8 cellular contexts compared by ENCODE assay signal in genomic region chr16:58464916-58465731, GRCh38. TPM values are rescaled to one million over a fixed set of nuclear protein-coding genes. Genes with fewer than 3 reads are reported as not detected.
DNase-seq lines count a peak whose midpoint lies in the region; ATAC-seq, FAIRE-seq and TF ChIP-seq lines count a peak whose summit lies in the region.

No MANE protein-coding gene starts in this region.

- no peak overlapping the region for H4K91ac ChIP-seq in H1 (replicated peaks; ENCODE audit: insufficient read length, low read length)

- no peak overlapping the region for H4K5ac ChIP-seq in H1 (ENCODE audit: insufficient read length, low read depth, low read length)

- peak overlapping the region; percentile 28; the same call in 1 of the 2 replicates for H2AFZ ChIP-seq in H1 (ENCODE audit: low read length)

- no peak overlapping the region for H3K4me3 ChIP-seq in CD4-positive, CD25-positive, alpha-beta regulatory T cell (ENCODE audit: low read depth, low read length)
- peak overlapping the region; percentile 54 to 79 (median 60) for H3K4me3 ChIP-seq in H1 (ENCODE audit: extremely low read depth in 1 of 4, insufficient read depth in 2 of 4, low read depth in 3 of 4, low read length in 4 of 4)

- TF ChIP-seq CTCF in H1 (IDR thresholded peaks at IDR 0.05; ENCODE audit: control extremely low read depth in 1 of 3, insufficient read depth in 1 of 3, low read depth in 1 of 3, low read length in 3 of 3) (peak; percentile 48 to 59 (median 50)), nephron (IDR thresholded peaks at IDR 0.05; ENCODE audit: unreplicated experiment in 3 of 3) (no peak)

- H3K14ac ChIP-seq in H1 (ENCODE audit: insufficient read length): no peak overlapping the region

- peak overlapping the region; percentile 90 to 95 for H3K4me2 ChIP-seq in H1 (ENCODE audit: insufficient read depth in 1 of 2, low read depth in 2 of 2, low read length in 2 of 2)

- no peak overlapping the region for H3K56ac ChIP-seq in H1 (replicated peaks; ENCODE audit: insufficient read length, low read depth, low read length)

- H2BK5ac ChIP-seq in H1 (ENCODE audit: low read depth, low read length): no peak overlapping the region

- H4K8ac ChIP-seq in H1 (ENCODE audit: extremely low read depth, insufficient read depth, low read length): peak overlapping the region; percentile 63; the same call in 1 of the 2 replicates

- no peak for FAIRE-seq in H1 (lab: Jason Lieb, UNC)

- POLR2A ChIA-PET in H1 (lab: Charles Lee; ENCODE audit: partially characterized antibody): interaction anchor here (1.0 to 1.4 kb wide), 3 partner anchors 20 to 72 kb away, joined by 3 to 6 read pairs (median 3); partner anchors contain the start of gene GINS3

- H3K36me3 ChIP-seq in CD4-positive, CD25-positive, alpha-beta regulatory T cell (ENCODE audit: control insufficient read depth, insufficient read depth, low read length): no peaks in the 10 kb centered on the region
- H3K36me3 ChIP-seq in H1 (ENCODE audit: control insufficient read depth in 2 of 4, insufficient read depth in 4 of 4, low read length in 3 of 4): peaks cover 0 to 3% (median 0%) of the 10 kb centered on the region in 4 experiments; a peak in 1 of 8 replicates

- peaks cover 19% of the 10 kb centered on the region for H3K23me2 ChIP-seq in H1 (ENCODE audit: low read depth, low read length)

- no peak for ATAC-seq in CD4-positive, CD25-positive, alpha-beta regulatory T cell (ENCODE audit: low read depth in 2 of 2)
- no peak for ATAC-seq in GM19452 (IDR thresholded peaks at IDR 0.05; ENCODE audit: unreplicated experiment)
- ATAC-seq in GM18520 (IDR thresholded peaks at IDR 0.05; ENCODE audit: unreplicated experiment): no peak
- no peak for ATAC-seq in HG02870 (IDR thresholded peaks at IDR 0.05; ENCODE audit: unreplicated experiment)

- peaks cover 11% of the 10 kb centered on the region for H3K4me1 ChIP-seq in CD4-positive, CD25-positive, alpha-beta regulatory T cell (ENCODE audit: control insufficient read depth, insufficient read depth, low read length, poor library complexity, severe bottlenecking)
- peaks cover 0 to 19% (median 7%) of the 10 kb centered on the region in 4 experiments; a peak in 6 of 7 replicates for H3K4me1 ChIP-seq in H1 (replicated peaks in 1 of 4; ENCODE audit: control insufficient read depth in 3 of 4, insufficient read depth in 4 of 4, low read length in 3 of 4)

- H3K9me3 ChIP-seq in CD4-positive, CD25-positive, alpha-beta regulatory T cell (ENCODE audit: control insufficient read depth in 2 of 2, low read length in 2 of 2): no peaks in the 10 kb centered on the region
- no peaks in the 10 kb centered on the region for H3K9me3 ChIP-seq in H1 (ENCODE audit: insufficient read depth in 2 of 2, low read depth in 1 of 2, low read length in 1 of 2)

- no peak overlapping the region; a peak in 2 of 7 replicates for H3K9ac ChIP-seq in H1 (replicated peaks in 1 of 4; ENCODE audit: extremely low read depth in 1 of 4, low read depth in 3 of 4, low read length in 3 of 4)

- H3K4ac ChIP-seq in H1 (replicated peaks; ENCODE audit: insufficient read length, low read depth, low read length): no peak overlapping the region

- peaks cover 74% of the 10 kb centered on the region for H3K27me3 Mint-ChIP-seq in CD4-positive, CD25-positive, alpha-beta regulatory T cell
- peaks cover 85% of the 10 kb centered on the region for H3K27me3 Mint-ChIP-seq in nephron (ENCODE audit: low read depth)

- TF ChIP-seq RAD21 in H1 (IDR thresholded peaks at IDR 0.05 in 1 of 2, conservative IDR thresholded peaks at IDR 0.05 in 1 of 2; ENCODE audit: low read depth in 2 of 2, low read length in 2 of 2): peak; percentile 13 to 41; a peak in 1 of 4 replicates

- H3K4me1 Mint-ChIP-seq in CD4-positive, CD25-positive, alpha-beta regulatory T cell: peaks cover 0 to 5% (median 0%) of the 10 kb centered on the region in 4 donors
- peaks cover 5% of the 10 kb centered on the region for H3K4me1 Mint-ChIP-seq in nephron

- no peak overlapping the region for H2BK20ac ChIP-seq in H1 (ENCODE audit: low read length)

- DNase-seq in CD4-positive, CD25-positive, alpha-beta regulatory T cell: no peak
- DNase-seq in NCI-H460 (ENCODE audit: extremely low read depth, low read depth) (peak; percentile 15), H1 (ENCODE audit: low read depth in 1 of 2, low spot score in 2 of 2) (no peak), superior temporal gyrus (ENCODE audit: extremely low spot score) (no peak)

- CTCF ChIA-PET in H1 (lab: Charles Lee; ENCODE audit: partially characterized antibody): interaction anchor here (0.7 to 2.7 kb wide), 16 partner anchors 9 to 216 kb away, joined by 3 to 11 read pairs (median 4); no protein-coding TSS in a partner anchor

- no peaks in the 10 kb centered on the region for H3K79me2 ChIP-seq in H1 (ENCODE audit: control insufficient read depth in 1 of 2, insufficient read depth in 2 of 2, low read length in 2 of 2)

- peak overlapping the region in 3 of 4 donors; percentile 21 to 59 (median 24) for H3K4me3 Mint-ChIP-seq in CD4-positive, CD25-positive, alpha-beta regulatory T cell
- H3K4me3 Mint-ChIP-seq in nephron: peak overlapping the region; percentile 85 to 89 (median 86)

- H3K27me3 ChIP-seq in CD4-positive, CD25-positive, alpha-beta regulatory T cell (ENCODE audit: control insufficient read depth, insufficient read depth, low read length): peaks cover 8% of the 10 kb centered on the region
- H3K27me3 ChIP-seq in H1 (replicated peaks in 1 of 4; ENCODE audit: control insufficient read depth in 3 of 4, extremely low read depth in 1 of 4, insufficient read depth in 3 of 4, low read length in 3 of 4): peaks cover 27 to 54% (median 48%) of the 10 kb centered on the region in 4 experiments

- WGBS in H1 (ENCODE audit: extremely low coverage in 1 of 2, insufficient coverage in 1 of 2, insufficient read length in 1 of 2, insufficient replicate concordance in 2 of 2, low coverage in 1 of 2, low lambda C conversion rate in 2 of 2, missing lambda C conversion rate in 1 of 2), 2 experiments: 27% methylated on average over 20 of the region's 24 CpGs; no CpG with 5 or more reads in 1 of the 2 experiments

- H4K20me1 ChIP-seq in H1 (replicated peaks in 1 of 2; ENCODE audit: control insufficient read depth in 1 of 2, insufficient read depth in 2 of 2, low read length in 2 of 2): no peaks in the 10 kb centered on the region

- TF ChIP-seq POLR2A in H1 (IDR thresholded peaks at IDR 0.05; ENCODE audit: control extremely low read depth in 1 of 2, low read depth in 2 of 2, low read length in 2 of 2): no peak

- no peak overlapping the region for H2BK120ac ChIP-seq in H1 (replicated peaks; ENCODE audit: low read depth, low read length)

- H2BK15ac ChIP-seq in H1 (ENCODE audit: low read length): no peak overlapping the region

- H3K18ac ChIP-seq in H1 (ENCODE audit: extremely low read depth, low read length): peak overlapping the region; percentile 71

- H3K27ac ChIP-seq in CD4-positive, CD25-positive, alpha-beta regulatory T cell (ENCODE audit: insufficient read depth, low read length, poor library complexity, severe bottlenecking): no peak overlapping the region
- no peak overlapping the region for H3K27ac ChIP-seq in H1 (ENCODE audit: low read depth, low read length)

- no peak overlapping the region for H3K23ac ChIP-seq in H1 (ENCODE audit: insufficient read length)

- H2BK12ac ChIP-seq in H1 (ENCODE audit: low read depth, low read length): 0 out of 2 replicates have a peak overlapping the region, but pooled peaks have one; percentile 50

- peaks cover 0 to 1% (median 0%) of the 10 kb centered on the region in 7 donors for H3K9me3 Mint-ChIP-seq in CD4-positive, CD25-positive, alpha-beta regulatory T cell
- no peaks in the 10 kb centered on the region for H3K9me3 Mint-ChIP-seq in nephron

- H2AK5ac ChIP-seq in H1 (ENCODE audit: low read depth, low read length): no peak overlapping the region

- no peaks in the 10 kb centered on the region for H3K79me1 ChIP-seq in H1 (ENCODE audit: low read depth, low read length)

- H3K27ac Mint-ChIP-seq in CD4-positive, CD25-positive, alpha-beta regulatory T cell: no peak overlapping the region
- H3K27ac Mint-ChIP-seq in nephron: no peak overlapping the region

- TF ChIP-seq EP300 in H1 (IDR thresholded peaks at IDR 0.05; ENCODE audit: borderline replicate concordance in 1 of 2, low read depth in 2 of 2, low read length in 2 of 2): no peak

- H3K36me3 Mint-ChIP-seq in CD4-positive, CD25-positive, alpha-beta regulatory T cell: no peaks in the 10 kb centered on the region
- H3K36me3 Mint-ChIP-seq in nephron (ENCODE audit: low read depth): no peaks in the 10 kb centered on the region

TF ChIP-seq in H1, 55 proteins besides CTCF, POLR2A, EP300 and RAD21 (continues in another document):
- peak; percentile 76 for TF ChIP-seq TEAD4 (IDR thresholded peaks at IDR 0.05; ENCODE audit: low read depth, low read length)

RNA-seq across cellular contexts. Expression of gene NDRG4, which starts 34.8 kb away (rescaled TPM):
- total RNA-seq in CD4-positive, CD25-positive, alpha-beta regulatory T cell: 0.52 TPM
- polyA plus RNA-seq in CD4-positive, CD25-positive, alpha-beta regulatory T cell: under 1 TPM in 2 of 4 donors, not detected in 2; 0.15 to 0.40 TPM
- 9.9 and 13.3 TPM in 2 replicates for total RNA-seq in NCI-H460 (2014; rRNA removed; shearing (Covaris generic))
- 30.0 and 53.2 TPM in 2 replicates for polyA plus RNA-seq in NCI-H460 (2014; cell fraction: nucleus; rRNA removed)
- total RNA-seq in H1 (2021; fragmentation: NEBNext Ultra II Directional; extraction: Animal tissue kit (Norgen Biotek cat#: 25700)): 18.9 and 20.8 TPM in 2 replicates
- 30.9 and 45.7 TPM in 2 replicates for polyA plus RNA-seq in H1 (2011; rRNA removed)
- polyA plus RNA-seq in H1 (2011; cell fraction: cytosol; rRNA removed): 36.6 TPM
- 92.2 TPM for polyA plus RNA-seq in H1 (2011; cell fraction: nucleus; rRNA removed)
- 24.3 to 38.5 TPM (median 26.3 TPM) in 4 replicates for polyA plus RNA-seq in H1 (2012, experiment 1 of 2)
- 13.1 TPM for polyA plus RNA-seq in H1 (2012, experiment 2 of 2)
- polyA plus RNA-seq in H1 (2013, experiment 1 of 2): 14.9 TPM
- 13.9 TPM for polyA plus RNA-seq in H1 (2013, experiment 2 of 2)
- polyA minus RNA-seq in H1 (2011; rRNA and poly(A)+ RNA removed): 33.2 and 38.9 TPM in 2 replicates
- polyA minus RNA-seq in H1 (2011; cell fraction: cytosol; rRNA and poly(A)+ RNA removed): 27.0 TPM
- 34.6 TPM for polyA minus RNA-seq in H1 (2011; cell fraction: nucleus; rRNA and poly(A)+ RNA removed)

RNA-seq across cellular contexts. Expression of gene SETD6, which starts 50.2 kb away (rescaled TPM):
- total RNA-seq in CD4-positive, CD25-positive, alpha-beta regulatory T cell: 17.5 TPM
- polyA plus RNA-seq in CD4-positive, CD25-positive, alpha-beta regulatory T cell: 10 to 100 TPM in 1 of 4 donors, 1 to 10 TPM in 3; 6.3 to 11.5 (median 8.4) TPM
- total RNA-seq in NCI-H460 (2014; rRNA removed; shearing (Covaris generic)): 37.2 and 44.0 TPM in 2 replicates
- polyA plus RNA-seq in NCI-H460 (2014; cell fraction: nucleus; rRNA removed): 167 and 292 TPM in 2 replicates
- 37.0 and 40.5 TPM in 2 replicates for total RNA-seq in H1 (2021; fragmentation: NEBNext Ultra II Directional; extraction: Animal tissue kit (Norgen Biotek cat#: 25700))
- polyA plus RNA-seq in H1 (2011; rRNA removed): 25.3 and 34.1 TPM in 2 replicates
- polyA plus RNA-seq in H1 (2011; cell fraction: cytosol; rRNA removed): 40.3 TPM
- 84.0 TPM for polyA plus RNA-seq in H1 (2011; cell fraction: nucleus; rRNA removed)
- 35.9 to 46.2 TPM (median 43.6 TPM) in 4 replicates for polyA plus RNA-seq in H1 (2012, experiment 1 of 2)
- 10.2 TPM for polyA plus RNA-seq in H1 (2012, experiment 2 of 2)
- 29.8 TPM for polyA plus RNA-seq in H1 (2013, experiment 1 of 2)
- polyA plus RNA-seq in H1 (2013, experiment 2 of 2): 26.8 TPM
- 25.6 and 31.0 TPM in 2 replicates for polyA minus RNA-seq in H1 (2011; rRNA and poly(A)+ RNA removed)
- 21.4 TPM for polyA minus RNA-seq in H1 (2011; cell fraction: cytosol; rRNA and poly(A)+ RNA removed)
- polyA minus RNA-seq in H1 (2011; cell fraction: nucleus; rRNA and poly(A)+ RNA removed): 85.0 TPM

Comparison
In these comparisons a context has a peak if more than half of its experiments do, and no peak if none do; other contexts are left out.
1. CTCF ChIP-seq: peak in H1 (3 of 3); none in nephron (0 of 3).